9 cellular contexts compared by ENCODE assay signal in genomic region chr19:45793178-45793564, GRCh38. TPM values are rescaled to one million over a fixed set of nuclear protein-coding genes. Genes with fewer than 3 reads are reported as not detected.
DNase-seq lines count a peak whose midpoint lies in the region; ATAC-seq, FAIRE-seq and TF ChIP-seq lines count a peak whose summit lies in the region.
"Had no signal": no experiment of that assay in that cellular context is flagged by ENCODE, and none has a peak within 500 bp of the region (broad histone marks: within the 10 kb centered on the region; RNA-seq: fewer than 3 reads in every experiment).

No MANE protein-coding gene starts in this region.

- no peak overlapping the region for H3K9ac ChIP-seq in astrocyte (ENCODE audit: low read length)

- DNase-seq in AG04450 (ENCODE audit: low read depth, low spot score), result no peak
- no peak for DNase-seq in astrocyte (ENCODE audit: low read depth)
- no peak for DNase-seq in naive thymus-derived CD4-positive, alpha-beta T cell
- DNase-seq in NCI-H510A (lab: John Stamatoyannopoulos, UW), result no peak
- no peak for DNase-seq in RPMI8226
- no peak for DNase-seq in DMS 273 treated with DMSO at 0.1 percent for 48 hours (lab: John Stamatoyannopoulos, UW)

- peak overlapping the region; percentile 81 for H3K4me3 Mint-ChIP-seq in astrocyte (ENCODE audit: unreplicated experiment)
- peak overlapping the region; percentile 68 to 91 (median 84) for H3K4me3 Mint-ChIP-seq in naive thymus-derived CD4-positive, alpha-beta T cell

- no peak for ATAC-seq in naive thymus-derived CD4-positive, alpha-beta T cell
- no peak for ATAC-seq in activated CD4-positive, CD25-positive, alpha-beta regulatory T cell treated with anti-CD3 and anti-CD28 coated beads, Interleukin-2, amount 50 U/mL, for 24 hours

- CTCF ChIA-PET in AG04450 (lab: Charles Lee), result interaction anchor here (0.7 to 2.2 kb wide), 3 partner anchors 24 to 341 kb away, joined by 4 to 8 read pairs (median 6); partner anchors contain the start of gene SIX5
- CTCF ChIA-PET in HEK293 (lab: Yijun Ruan, JAX), result interaction anchor here (0.6 to 2.3 kb wide), 7 partner anchors 9 to 99 kb away, joined by 3 to 18 read pairs (median 3); partner anchors contain the start of genes DMPK and SIX5
- CTCF ChIA-PET in naive thymus-derived CD4-positive, alpha-beta T cell (lab: Charles Lee), result interaction anchor here (0.7 to 1.6 kb wide), 2 partner anchors 24 to 1192 kb away, joined by 3 to 4 read pairs; partner anchors contain the start of gene SIX5

- H3K4me2 ChIP-seq in astrocyte (ENCODE audit: low read length), result peak overlapping the region; percentile 72

- H3K27me3 ChIP-seq in AG04450 (ENCODE audit: control insufficient read depth, insufficient read depth, low read length) (no peaks in the 10 kb centered on the region), astrocyte (ENCODE audit: insufficient read depth, low read length) (no peaks in the 10 kb centered on the region)
- H3K27me3 ChIP-seq in naive thymus-derived CD4-positive, alpha-beta T cell (ENCODE audit: control insufficient read depth in 2 of 2, insufficient read depth in 2 of 2, low read length in 2 of 2), result peaks cover 0 to 8% of the 10 kb centered on the region in 2 donors

- H3K9me3 Mint-ChIP-seq in astrocyte (ENCODE audit: unreplicated experiment), result no peaks in the 10 kb centered on the region
- peaks cover 0 to 2% (median 0%) of the 10 kb centered on the region in 11 donors for H3K9me3 Mint-ChIP-seq in naive thymus-derived CD4-positive, alpha-beta T cell

- no peak for FAIRE-seq in astrocyte (lab: Jason Lieb, UNC)

- H2AFZ ChIP-seq in astrocyte (ENCODE audit: low read depth, low read length), result peak overlapping the region; percentile 48

- H3K27ac Mint-ChIP-seq in astrocyte (ENCODE audit: unreplicated experiment), result peak overlapping the region; percentile 53
- peak overlapping the region in 8 of 9 donors; percentile 39 to 93 (median 86) for H3K27ac Mint-ChIP-seq in naive thymus-derived CD4-positive, alpha-beta T cell

- peaks cover 9% of the 10 kb centered on the region for H3K36me3 Mint-ChIP-seq in astrocyte (ENCODE audit: low read depth, unreplicated experiment)
- peaks cover 6 to 17% (median 11%) of the 10 kb centered on the region in 5 donors for H3K36me3 Mint-ChIP-seq in naive thymus-derived CD4-positive, alpha-beta T cell

- H3K36me3 ChIP-seq in HEK293 (ENCODE audit: control insufficient read depth in 2 of 2, insufficient read depth in 1 of 2, low read length in 2 of 2) (peaks cover 20 to 24% of the 10 kb centered on the region in 2 experiments), astrocyte (ENCODE audit: insufficient read depth, low read length) (peaks cover 11% of the 10 kb centered on the region)
- peaks cover 0 to 14% (median 10%) of the 10 kb centered on the region in 3 experiments for H3K36me3 ChIP-seq in naive thymus-derived CD4-positive, alpha-beta T cell (ENCODE audit: control insufficient read depth in 2 of 3, insufficient read depth in 3 of 3, low read length in 3 of 3)

- H4K20me1 ChIP-seq in astrocyte (ENCODE audit: insufficient read depth, low read length), result peaks cover 32% of the 10 kb centered on the region

- 0 out of 2 replicates have a peak overlapping the region, but pooled peaks have one; percentile 0 for H3K4me3 ChIP-seq in AG04450 (ENCODE audit: low read depth, low read length)
- no peak overlapping the region for H3K4me3 ChIP-seq in HEK293 (ENCODE audit: low read depth, low read length)
- H3K4me3 ChIP-seq in astrocyte (ENCODE audit: insufficient read depth, low read depth, low read length), result no peak overlapping the region
- H3K4me3 ChIP-seq in naive thymus-derived CD4-positive, alpha-beta T cell (ENCODE audit: low read length), result peak overlapping the region; percentile 27

- H3K27me3 Mint-ChIP-seq in astrocyte (ENCODE audit: low read depth, unreplicated experiment), result peaks cover 2% of the 10 kb centered on the region
- H3K27me3 Mint-ChIP-seq in naive thymus-derived CD4-positive, alpha-beta T cell, result peaks cover 10 to 77% (median 35%) of the 10 kb centered on the region in 5 donors

- H3K4me1 ChIP-seq in HEK293 (ENCODE audit: control insufficient read depth, insufficient read depth, low read length) (peaks cover 13% of the 10 kb centered on the region), astrocyte (ENCODE audit: insufficient read depth, low read length) (peaks cover 9% of the 10 kb centered on the region)
- peaks cover 25 to 28% of the 10 kb centered on the region in 2 donors for H3K4me1 ChIP-seq in naive thymus-derived CD4-positive, alpha-beta T cell (ENCODE audit: control insufficient read depth in 2 of 2, insufficient read depth in 2 of 2, low read length in 2 of 2)

- POLR2A ChIA-PET in AG04450 (lab: Yijun Ruan, JAX) (interaction anchor here (0.6 to 1.3 kb wide), 6 partner anchors 11 to 76 kb away, joined by 3 to 36 read pairs (median 5); partner anchors contain the start of genes DMPK and SIX5), HEK293 (lab: Yijun Ruan, JAX) (interaction anchor here (0.6 to 2.2 kb wide), 14 partner anchors 9 to 337 kb away, joined by 3 to 40 read pairs (median 4); partner anchors contain the start of genes DMPK, QPCTL, RSPH6A and SIX5)
- POLR2A ChIA-PET in naive thymus-derived CD4-positive, alpha-beta T cell (lab: Charles Lee), result interaction anchor here (1.0 to 1.1 kb wide), 2 partner anchors 24 to 63 kb away, joined by 3 to 5 read pairs; partner anchors contain the start of gene SIX5

- no peak for TF ChIP-seq CTCF in AG04450 (IDR thresholded peaks at IDR 0.05; ENCODE audit: low read depth, low read length)
- TF ChIP-seq CTCF in HEK293 (tag by site-specific recombination; IDR thresholded peaks at IDR 0.05), result no peak
- TF ChIP-seq CTCF in astrocyte (IDR thresholded peaks at IDR 0.05; ENCODE audit: insufficient read depth, low read depth, low read length), result no peak

- peaks cover 14% of the 10 kb centered on the region for H3K4me1 Mint-ChIP-seq in astrocyte (ENCODE audit: low read depth, unreplicated experiment)
- H3K4me1 Mint-ChIP-seq in naive thymus-derived CD4-positive, alpha-beta T cell, result peaks cover 31 to 44% (median 41%) of the 10 kb centered on the region in 7 donors

- no peak overlapping the region for H3K27ac ChIP-seq in AG04450 (ENCODE audit: low read depth, low read length)
- no peak overlapping the region for H3K27ac ChIP-seq in HEK293 (ENCODE audit: extremely low read depth, low read depth, low read length)
- peak overlapping the region; percentile 54 for H3K27ac ChIP-seq in astrocyte (ENCODE audit: low read depth, low read length)
- H3K27ac ChIP-seq in naive thymus-derived CD4-positive, alpha-beta T cell (ENCODE audit: low read depth, low read length), result peak overlapping the region; percentile 15

- peaks cover 35% of the 10 kb centered on the region for H3K79me2 ChIP-seq in astrocyte (ENCODE audit: insufficient read depth, low read length)

- H3K9me3 ChIP-seq in AG04450 (ENCODE audit: control insufficient read depth, insufficient read depth, low read length) (no peaks in the 10 kb centered on the region), HEK293 (ENCODE audit: control insufficient read depth, insufficient read depth, low read depth, low read length) (no peaks in the 10 kb centered on the region), astrocyte (ENCODE audit: insufficient read depth, low read depth, low read length) (no peaks in the 10 kb centered on the region)
- no peaks in the 10 kb centered on the region for H3K9me3 ChIP-seq in naive thymus-derived CD4-positive, alpha-beta T cell (ENCODE audit: control insufficient read depth in 2 of 3, low read length in 3 of 3)

- intact Hi-C loops in naive thymus-derived CD4-positive, alpha-beta T cell (cut with micrococcal nuclease), result loop anchor here (2.0 to 10.0 kb wide), 4 partner anchors 62 to 202 kb away; partner anchors contain the start of genes CCDC61 (in 1 of the 2), FBXO46 (in 1 of the 2), QPCTL (in 1 of the 2) and SYMPK (in 1 of the 2)

TF ChIP-seq in HEK293, 187 proteins besides CTCF, POLR2A, EP300 and RAD21 (continues in another document):
- TF ChIP-seq ZXDB (tag by site-specific recombination; IDR thresholded peaks at IDR 0.05), result no peak

RNA-seq across cellular contexts. Expression of gene DMWD, which starts 0.5 kb away (rescaled TPM):
- polyA plus RNA-seq in AG04450 (2011; rRNA removed), result 13.9 and 17.1 TPM in 2 replicates
- 24.2 and 27.9 TPM in 2 replicates for polyA minus RNA-seq in AG04450 (2011; rRNA and poly(A)+ RNA removed)
- total RNA-seq in astrocyte, result 61.9 and 69.0 TPM in 2 replicates
- 10 to 100 TPM; 18.7 to 43.2 (median 35.4) TPM for total RNA-seq in naive thymus-derived CD4-positive, alpha-beta T cell
- 1 to 10 TPM; 3.7 to 7.2 TPM for polyA plus RNA-seq in naive thymus-derived CD4-positive, alpha-beta T cell

RNA-seq across cellular contexts. Expression of gene DMPK, which starts 10.9 kb away (rescaled TPM):
- polyA plus RNA-seq in AG04450 (2011; rRNA removed), result 24.3 and 24.5 TPM in 2 replicates
- 15.7 and 17.6 TPM in 2 replicates for polyA minus RNA-seq in AG04450 (2011; rRNA and poly(A)+ RNA removed)
- total RNA-seq in astrocyte, result 55.9 and 75.2 TPM in 2 replicates
- total RNA-seq in naive thymus-derived CD4-positive, alpha-beta T cell, result 10 to 100 TPM; 15.0 to 33.9 (median 25.2) TPM
- 1 to 10 TPM in 1 of 2 donors, under 1 TPM in 1; 0.20 to 1.8 TPM for polyA plus RNA-seq in naive thymus-derived CD4-positive, alpha-beta T cell

RNA-seq across cellular contexts. Expression of gene RSPH6A, which starts 21.9 kb away (rescaled TPM):
- not detected in 2 replicates for polyA plus RNA-seq in AG04450 (2011; rRNA removed)
- polyA minus RNA-seq in AG04450 (2011; rRNA and poly(A)+ RNA removed), result 0.09 TPM in 2 replicates
- 0.12 and 0.23 TPM in 2 replicates for total RNA-seq in astrocyte
- total RNA-seq in naive thymus-derived CD4-positive, alpha-beta T cell, result under 1 TPM; 0.20 to 0.78 (median 0.56) TPM
- not detected for polyA plus RNA-seq in naive thymus-derived CD4-positive, alpha-beta T cell
- total RNA-seq: cerebellum had no signal

RNA-seq across cellular contexts. Expression of gene SIX5, which starts 24.1 kb away (rescaled TPM):
- polyA plus RNA-seq in AG04450 (2011; rRNA removed), result 4.4 and 6.7 TPM in 2 replicates
- polyA minus RNA-seq in AG04450 (2011; rRNA and poly(A)+ RNA removed), result 5.3 and 7.5 TPM in 2 replicates
- 23.5 and 24.8 TPM in 2 replicates for total RNA-seq in astrocyte
- 1 to 10 TPM in 4 of 5 experiments, under 1 TPM in 1; 0.92 to 2.3 (median 1.1) TPM for total RNA-seq in naive thymus-derived CD4-positive, alpha-beta T cell
- polyA plus RNA-seq in naive thymus-derived CD4-positive, alpha-beta T cell, result under 1 TPM; 0.15 to 0.17 TPM

RNA-seq across cellular contexts. Expression of gene MEIOSIN, which starts 59.9 kb away (rescaled TPM):
- polyA plus RNA-seq in AG04450 (2011; rRNA removed), result not detected in 2 replicates
- not detected in 2 replicates for polyA minus RNA-seq in AG04450 (2011; rRNA and poly(A)+ RNA removed)
- total RNA-seq in astrocyte, result not detected in 2 replicates
- not detected for total RNA-seq in naive thymus-derived CD4-positive, alpha-beta T cell
- polyA plus RNA-seq in naive thymus-derived CD4-positive, alpha-beta T cell, result not detected
- total RNA-seq: cerebellum had no signal

Comparison
In these comparisons a context has a peak if more than half of its experiments do, and no peak if none do; other contexts are left out.
1. H3K27ac ChIP-seq: peak in astrocyte (single experiment) and naive thymus-derived CD4-positive, alpha-beta T cell (single experiment); none in AG04450 (single experiment) and HEK293 (single experiment).
2. H3K4me3 ChIP-seq: peak in AG04450 (single experiment) and naive thymus-derived CD4-positive, alpha-beta T cell (single experiment); none in HEK293 (single experiment) and astrocyte (single experiment).